ENCODE assay signal across 24 cellular contexts in genomic region chr1:17890815-17891191, GRCh38.
"Had no signal": no experiment of that assay in that cellular context is flagged by ENCODE, and none has a peak within 500 bp of the region (broad histone marks: within the 10 kb centered on the region; RNA-seq: fewer than 3 reads in every experiment).

No MANE protein-coding gene starts in this region.

- DNase-seq: activated CD4-positive, alpha-beta memory T cell treated with anti-CD3 and anti-CD28 coated beads for 36 hours; activated CD4-positive, alpha-beta T cell treated with anti-CD3 and anti-CD28 coated beads, Interleukin-2, amount 10 ng/mL, durations not matched to agents 7 days and 5 days; activated CD4-positive, CD25-positive, alpha-beta regulatory T cell; activated CD8-positive, alpha-beta memory T cell treated with anti-CD3 and anti-CD28 coated beads for 24 hours; activated gamma-delta T cell treated with Interleukin-2 at 50 U/mL for 16 hours; activated naive CD4-positive, alpha-beta T cell treated with anti-CD3 and anti-CD28 coated beads, Interleukin-2, amount 50 U/mL, for 16 hours; activated naive CD8-positive, alpha-beta T cell treated with anti-CD3 and anti-CD28 coated beads, Interleukin-2, amount 10 ng/mL, durations not matched to agents 7 days and 5 days; activated T-cell treated with anti-CD3 and anti-CD28 coated beads, Interleukin-2, amount 50 U/mL, for 4 hours; adrenal gland; anterior cingulate cortex; MG63; MV-4-11; NCI-H1092 treated with DMSO at 0.1 percent for 48 hours; NCI-H1436; NCI-H1694 treated with DMSO at 0.1 percent for 48 hours; NCI-H2029 treated with DMSO at 0.1 percent for 48 hours; NCI-H345; NCI-H510A; NCI-H526 treated with DMSO at 0.1 percent for 48 hours; NCI-H82; SJCRH30; SK-N-SH; T-helper 1 cell had no signal

- H3K27me3 ChIP-seq: MG63 had no signal

- H3K27ac Mint-ChIP-seq: activated CD4-positive, alpha-beta memory T cell treated with anti-CD3 and anti-CD28 coated beads for 36 hours; activated CD4-positive, alpha-beta T cell treated with anti-CD3 and anti-CD28 coated beads, Interleukin-2, amount 10 ng/mL, durations not matched to agents 7 days and 5 days; activated naive CD8-positive, alpha-beta T cell treated with anti-CD3 and anti-CD28 coated beads, Interleukin-2, amount 10 ng/mL, durations not matched to agents 7 days and 5 days had no signal

- H3K4me3 ChIP-seq: adrenal gland, MG63, SJCRH30 had no signal

- H3K27me3 Mint-ChIP-seq: activated CD4-positive, alpha-beta T cell treated with anti-CD3 and anti-CD28 coated beads, Interleukin-2, amount 10 ng/mL, durations not matched to agents 7 days and 5 days had no signal

- H3K27ac ChIP-seq: adrenal gland, KMS-11, SJCRH30 had no signal

- H3K36me3 Mint-ChIP-seq: activated CD4-positive, alpha-beta memory T cell treated with anti-CD3 and anti-CD28 coated beads for 36 hours; activated naive CD8-positive, alpha-beta T cell treated with anti-CD3 and anti-CD28 coated beads, Interleukin-2, amount 10 ng/mL, durations not matched to agents 7 days and 5 days had no signal

- H3K9me3 Mint-ChIP-seq: activated CD4-positive, alpha-beta memory T cell treated with anti-CD3 and anti-CD28 coated beads for 36 hours; activated CD4-positive, alpha-beta T cell treated with anti-CD3 and anti-CD28 coated beads, Interleukin-2, amount 10 ng/mL, durations not matched to agents 7 days and 5 days; activated naive CD8-positive, alpha-beta T cell treated with anti-CD3 and anti-CD28 coated beads, Interleukin-2, amount 10 ng/mL, durations not matched to agents 7 days and 5 days; activated T-cell treated with anti-CD3 and anti-CD28 coated beads, Interleukin-2, amount 50 U/mL, for 4 hours had no signal

- H3K4me1 ChIP-seq: adrenal gland, SJCRH30 had no signal

- H3K4me1 Mint-ChIP-seq: activated CD4-positive, alpha-beta T cell treated with anti-CD3 and anti-CD28 coated beads, Interleukin-2, amount 10 ng/mL, durations not matched to agents 7 days and 5 days; activated naive CD8-positive, alpha-beta T cell treated with anti-CD3 and anti-CD28 coated beads, Interleukin-2, amount 10 ng/mL, durations not matched to agents 7 days and 5 days had no signal

- H3K36me3 ChIP-seq: adrenal gland, MG63, SJCRH30 had no signal

- H3K9me3 ChIP-seq: adrenal gland, MG63, SJCRH30, SK-N-SH had no signal

- H3K4me3 Mint-ChIP-seq: activated CD4-positive, alpha-beta memory T cell treated with anti-CD3 and anti-CD28 coated beads for 36 hours; activated CD4-positive, alpha-beta T cell treated with anti-CD3 and anti-CD28 coated beads, Interleukin-2, amount 10 ng/mL, durations not matched to agents 7 days and 5 days; activated naive CD8-positive, alpha-beta T cell treated with anti-CD3 and anti-CD28 coated beads, Interleukin-2, amount 10 ng/mL, durations not matched to agents 7 days and 5 days; activated T-cell treated with anti-CD3 and anti-CD28 coated beads, Interleukin-2, amount 50 U/mL, for 4 hours had no signal

- ATAC-seq: activated T-cell treated with anti-CD3 and anti-CD28 coated beads, Interleukin-2, amount 50 U/mL, for 4 hours had no signal
